20 cellular contexts compared by ENCODE assay signal in the genomic region with DNA sequence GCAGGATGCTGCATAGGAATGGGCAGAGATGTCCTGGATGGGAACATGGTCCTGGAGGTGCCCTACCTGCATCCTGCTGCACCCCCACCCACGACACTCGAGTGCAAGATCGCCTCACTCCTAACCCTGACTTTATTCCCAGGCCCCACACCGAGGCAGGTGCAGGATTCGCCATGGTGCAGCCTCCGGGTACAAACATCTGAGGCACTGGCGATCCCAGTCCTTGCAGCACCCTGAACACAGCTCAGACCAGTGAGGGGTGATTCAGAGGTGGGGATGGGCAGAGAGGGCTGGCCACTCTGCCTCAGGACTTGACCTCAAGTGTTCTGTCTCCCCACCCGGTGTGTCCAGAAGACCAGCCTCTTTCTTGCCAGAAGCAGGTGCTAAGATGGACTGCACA. TPM values are rescaled to one million over a fixed set of nuclear protein-coding genes. Genes with fewer than 3 reads are reported as not detected.
DNase-seq lines count a peak whose midpoint lies in the region; ATAC-seq, FAIRE-seq and TF ChIP-seq lines count a peak whose summit lies in the region.
"Had no signal": no experiment of that assay in that cellular context is flagged by ENCODE, and none has a peak within 500 bp of the region (broad histone marks: within the 10 kb centered on the region; RNA-seq: fewer than 3 reads in every experiment).

No MANE protein-coding gene starts in this region.

- no peak overlapping the region for H3K9ac ChIP-seq in kidney (ENCODE audit: low read length in 2 of 2)

- H3K9me3 ChIP-seq in kidney (ENCODE audit: control insufficient read depth in 1 of 2, low read length in 2 of 2) (no peaks in the 10 kb centered on the region), spleen (no peaks in the 10 kb centered on the region)
- H3K9me3 ChIP-seq: breast epithelium, tibial artery had no signal

- H3K9me3 Mint-ChIP-seq in activated CD4-positive, alpha-beta T cell treated with anti-CD3 and anti-CD28 coated beads for 36 hours (ENCODE audit: low read depth), result no peaks in the 10 kb centered on the region
- H3K9me3 Mint-ChIP-seq: mesothelial cell of epicardium had no signal

- intact Hi-C loops in activated CD4-positive, alpha-beta T cell treated with anti-CD3 and anti-CD28 coated beads for 36 hours (cut with DNase I, micrococcal nuclease), result no loop called here
- intact Hi-C loops in kidney (cut with DNase I) (no loop called here), spleen (cut with DNase I; ENCODE audit: low total_unique reads) (no loop called here), sciatic nerve (cut with DNase I) (no loop called here)

- no peak for TF ChIP-seq POLR2A in spleen (IDR thresholded peaks at IDR 0.05)

- no peak for FAIRE-seq in kidney (lab: Jason Lieb, UNC)
- FAIRE-seq: G401.6 had no signal

- ATAC-seq in activated CD4-positive, alpha-beta T cell treated with anti-CD3 and anti-CD28 coated beads for 36 hours, result no peak
- ATAC-seq in HG03025 (IDR thresholded peaks at IDR 0.05; ENCODE audit: low FRiP score, unreplicated experiment) (no peak), sciatic nerve (no peak)
- ATAC-seq: foreskin keratinocyte had no signal

- peaks cover 46% of the 10 kb centered on the region for H3K36me3 Mint-ChIP-seq in activated CD4-positive, alpha-beta T cell treated with anti-CD3 and anti-CD28 coated beads for 36 hours (ENCODE audit: low read depth)

- H3K27me3 ChIP-seq in spleen (replicated peaks in 1 of 7), result no peaks in the 10 kb centered on the region
- H3K27me3 ChIP-seq: breast epithelium, foreskin keratinocyte, tibial artery had no signal

- H3K27me3 Mint-ChIP-seq in activated CD4-positive, alpha-beta T cell treated with anti-CD3 and anti-CD28 coated beads for 36 hours, result no peaks in the 10 kb centered on the region

- H3K36me3 ChIP-seq in kidney (ENCODE audit: control insufficient read depth in 1 of 2, insufficient read depth in 2 of 2, low read length in 2 of 2), result peaks cover 3 to 19% of the 10 kb centered on the region in 2 donors
- peaks cover 0 to 95% (median 60%) of the 10 kb centered on the region in 6 donors for H3K36me3 ChIP-seq in spleen
- H3K36me3 ChIP-seq: breast epithelium had no signal

- H3K4me3 Mint-ChIP-seq in activated CD4-positive, alpha-beta T cell treated with anti-CD3 and anti-CD28 coated beads for 36 hours, result no peak overlapping the region
- H3K4me3 Mint-ChIP-seq: mesothelial cell of epicardium had no signal

- H3K4me1 ChIP-seq in kidney (ENCODE audit: control insufficient read depth in 1 of 2, insufficient read depth in 1 of 2, low read depth in 1 of 2, low read length in 2 of 2) (peaks cover 45 to 52% of the 10 kb centered on the region in 2 donors), spleen (peaks cover 0 to 85% (median 58%) of the 10 kb centered on the region in 6 donors)
- H3K4me1 ChIP-seq: foreskin keratinocyte had no signal

- CTCF ChIA-PET in activated CD4-positive, alpha-beta T cell treated with anti-CD3 and anti-CD28 coated beads for 36 hours (lab: Charles Lee), result interaction anchor here (1.2 kb wide), 1 partner anchor 115 kb away, joined by 6 read pairs; no protein-coding TSS in a partner anchor
- CTCF ChIA-PET in RWPE1 (lab: Yijun Ruan, JAX), result no interaction called here

- DNase-seq in activated CD4-positive, alpha-beta T cell treated with anti-CD3 and anti-CD28 coated beads for 36 hours, result no peak
- DNase-seq in activated CD4-positive, alpha-beta T cell treated with anti-CD3 and anti-CD28 coated beads, Interleukin-2, amount 50 U/mL, for 48 hours, result no peak
- DNase-seq in RWPE1 (ENCODE audit: low spot score) (no peak), kidney (peak; percentile 71), spleen (peak; percentile 64), sciatic nerve (ENCODE audit: low spot score) (no peak), Ammon's horn (ENCODE audit: low spot score) (no peak)
- DNase-seq: activated CD8-positive, alpha-beta memory T cell treated with anti-CD3 and anti-CD28 coated beads for 24 hours; DMS 273 treated with DMSO at 0.1 percent for 48 hours; foreskin keratinocyte; NCI-H526 treated with DMSO at 0.1 percent for 48 hours; retina; SHP77; T-helper 1 cell; tibial artery had no signal

- H3K27ac ChIP-seq in RWPE1, result peak overlapping the region; percentile 87
- peak overlapping the region; percentile 2 to 60 for H3K27ac ChIP-seq in kidney (ENCODE audit: low read depth in 2 of 2, low read length in 2 of 2)
- H3K27ac ChIP-seq in spleen, result peak overlapping the region in 3 of 8 donors; percentile 19 to 98 (median 40)
- H3K27ac ChIP-seq: 22Rv1, breast epithelium, foreskin keratinocyte had no signal

- no peak for TF ChIP-seq CTCF in RWPE1 (conservative IDR thresholded peaks at IDR 0.05; ENCODE audit: low read depth)
- no peak for TF ChIP-seq CTCF in kidney (IDR thresholded peaks at IDR 0.05; ENCODE audit: borderline replicate concordance, extremely low read depth, insufficient read depth)
- TF ChIP-seq CTCF in spleen (IDR thresholded peaks at IDR 0.05 in 8 of 11, conservative IDR thresholded peaks at IDR 0.05 in 3 of 11), result no peak

- POLR2A ChIA-PET in activated CD4-positive, alpha-beta T cell treated with anti-CD3 and anti-CD28 coated beads for 36 hours (lab: Charles Lee), result interaction anchor here (0.6 to 1.3 kb wide), 2 partner anchors 10 to 443 kb away, joined by 3 to 4 read pairs; no protein-coding TSS in a partner anchor
- POLR2A ChIA-PET in RWPE1 (lab: Yijun Ruan, JAX; ENCODE audit: low non-redundant PET), result no interaction called here

- 90 to 100% (median 91%) methylated on average over 6 to 8 of the region's 8 CpGs for WGBS in spleen, 5 donors

- peak overlapping the region; percentile 48 for H3K27ac Mint-ChIP-seq in activated CD4-positive, alpha-beta T cell treated with anti-CD3 and anti-CD28 coated beads for 36 hours
- H3K27ac Mint-ChIP-seq: mesothelial cell of epicardium had no signal

- H3K4me3 ChIP-seq in kidney (ENCODE audit: low read length in 2 of 2), result peak overlapping the region in 1 of 2 donors; percentile 11
- no peak overlapping the region for H3K4me3 ChIP-seq in spleen
- H3K4me3 ChIP-seq: breast epithelium, tibial artery had no signal

- peaks cover 55% of the 10 kb centered on the region for H3K4me1 Mint-ChIP-seq in activated CD4-positive, alpha-beta T cell treated with anti-CD3 and anti-CD28 coated beads for 36 hours

RNA-seq across cellular contexts. Expression of a gene that starts 49.1 kb away (rescaled TPM):
- total RNA-seq in activated CD4-positive, alpha-beta T cell treated with anti-CD3 and anti-CD28 coated beads for 36 hours, result 100 to 1,000 TPM; 147 to 212 TPM
- total RNA-seq in kidney (123 TPM), spleen (100 to 1,000 TPM in 1 of 7 donors, 10 to 100 TPM in 6; 71.6 to 111 (median 85.8) TPM), sciatic nerve (85.9 TPM)
- polyA plus RNA-seq in kidney (ENCODE audit: insufficient read depth, low read depth, low replicate concordance) (55.5 TPM), spleen (10 to 100 TPM; 21.8 to 43.3 (median 43.1) TPM)

Comparison
In these comparisons a context has a peak if more than half of its experiments do, and no peak if none do; other contexts are left out.
1. DNase-seq: peak in kidney (single experiment) and spleen (single experiment); none in activated CD4-positive, alpha-beta T cell treated with anti-CD3 and anti-CD28 coated beads for 36 hours (single experiment), activated CD4-positive, alpha-beta T cell treated with anti-CD3 and anti-CD28 coated beads, Interleukin-2, amount 50 U/mL, for 48 hours (0 of 2), RWPE1 (single experiment), sciatic nerve (single experiment) and Ammon's horn (single experiment).